Comparison of ENCODE assay signal across 8 cellular contexts in the genomic region with DNA sequence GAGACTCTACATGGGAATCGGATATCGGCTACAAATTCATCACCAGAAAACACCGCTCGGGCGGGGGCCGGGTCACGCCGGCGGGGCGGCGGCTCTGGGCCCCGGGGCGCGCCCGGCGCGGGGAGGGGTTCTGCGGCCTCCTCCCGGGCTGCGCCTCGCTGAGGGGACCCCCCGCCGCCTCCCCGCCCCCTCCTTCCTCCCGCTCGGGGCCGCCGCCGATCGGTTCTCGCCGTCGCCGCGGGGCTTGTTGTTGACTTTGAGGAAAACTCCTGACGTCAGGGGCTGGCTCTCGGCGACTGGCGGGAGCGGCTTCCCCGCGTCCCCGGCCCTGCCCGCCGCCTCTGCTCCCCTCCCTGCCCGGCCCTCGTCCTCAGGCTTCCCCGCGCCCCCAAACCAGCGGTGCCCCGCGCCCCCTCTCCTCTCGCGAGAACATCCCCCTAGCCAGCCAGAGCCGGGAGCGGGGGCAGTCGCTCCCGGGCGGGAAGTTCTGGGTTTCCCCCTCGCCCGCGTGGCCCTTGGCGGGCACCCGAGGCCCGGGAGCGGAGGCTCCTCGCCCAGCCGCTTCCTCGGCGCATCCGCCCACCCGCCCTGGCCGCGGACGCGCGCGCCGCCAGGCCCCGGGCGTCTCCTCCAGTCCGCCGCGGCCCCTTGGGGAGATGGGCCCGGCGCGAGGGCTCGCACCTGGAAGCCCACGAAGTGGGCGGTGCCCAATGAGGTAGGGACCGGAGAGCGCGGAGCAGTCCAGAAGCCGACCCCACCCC. TPM values are rescaled to one million over a fixed set of nuclear protein-coding genes. Genes with fewer than 3 reads are reported as not detected.
DNase-seq lines count a peak whose midpoint lies in the region; ATAC-seq and TF ChIP-seq lines count a peak whose summit lies in the region.

No MANE protein-coding gene starts in this region.

- POLR2A ChIA-PET in activated naive CD8-positive, alpha-beta T cell treated with anti-CD3 and anti-CD28 coated beads, Interleukin-2, amount 10 ng/mL, durations not matched to agents 7 days and 5 days (lab: Charles Lee), result interaction anchor here (1.0 kb wide), 1 partner anchor 197 kb away, joined by 3 read pairs; no protein-coding TSS in a partner anchor

- peak overlapping the region; percentile 85 for H3K27ac Mint-ChIP-seq in activated naive CD8-positive, alpha-beta T cell treated with anti-CD3 and anti-CD28 coated beads, Interleukin-2, amount 10 ng/mL, durations not matched to agents 7 days and 5 days

- peak overlapping the region; percentile 84 for H3K27ac ChIP-seq in GM23248
- no peak overlapping the region for H3K27ac ChIP-seq in SK-N-MC
- H3K27ac ChIP-seq in parathyroid adenoma, result peak overlapping the region; percentile 80
- H3K27ac ChIP-seq in thyroid gland, result peak overlapping the region; percentile 97 to 99 (median 98)

- DNase-seq in GM23248 (peak; percentile 94), LHCN-M2 (ENCODE audit: low read depth) (peak; percentile 75), SK-N-MC (ENCODE audit: low read depth, low spot score) (no peak), Right ventricle myocardium superior (peak; percentile 87), thyroid gland (peak; percentile 83 to 84)
- peak; percentile 78 for DNase-seq in activated naive CD8-positive, alpha-beta T cell treated with anti-CD3 and anti-CD28 coated beads, Interleukin-2, amount 10 ng/mL, durations not matched to agents 7 days and 5 days

- WGBS in GM23248 (ENCODE audit: low coverage in 1 of 2, low lambda C conversion rate in 2 of 2, missing lambda C conversion rate in 2 of 2), 2 experiments, result 1 to 3% methylated on average over 30 to 61 of the region's 94 CpGs
- 0% methylated on average over 3 to 28 of the region's 94 CpGs for WGBS in thyroid gland, 2 donors

- peak overlapping the region; percentile 80 for H3K4me3 ChIP-seq in GM23248
- H3K4me3 ChIP-seq in SK-N-MC, result peak overlapping the region; percentile 78
- H3K4me3 ChIP-seq in parathyroid adenoma (ENCODE audit: low read depth, low read length), result peak overlapping the region; percentile 66
- peak overlapping the region; percentile 69 to 99 (median 95) for H3K4me3 ChIP-seq in thyroid gland (replicated peaks in 1 of 3)

- peak overlapping the region; percentile 84 for H2AFZ ChIP-seq in GM23248
- peak overlapping the region; percentile 75 for H2AFZ ChIP-seq in parathyroid adenoma

- intact Hi-C loops in Right ventricle myocardium superior (cut with DNase I) (no loop called here), thyroid gland (cut with DNase I) (no loop called here)

- H3K9ac ChIP-seq in ES-I3 (ENCODE audit: low read depth, low read length), result peak overlapping the region; percentile 93
- H3K9ac ChIP-seq in GM23248, result peak overlapping the region; percentile 91
- peak overlapping the region; percentile 38 for H3K9ac ChIP-seq in SK-N-MC (ENCODE audit: insufficient read length)
- H3K9ac ChIP-seq in parathyroid adenoma, result peak overlapping the region; percentile 11

- H3K9me2 ChIP-seq in GM23248 (ENCODE audit: insufficient read depth), result no peaks in the 10 kb centered on the region

- no peaks in the 10 kb centered on the region for H3K36me3 ChIP-seq in ES-I3 (ENCODE audit: insufficient read depth, low read length)
- H3K36me3 ChIP-seq in GM23248 (ENCODE audit: low read depth), result no peaks in the 10 kb centered on the region
- no peaks in the 10 kb centered on the region for H3K36me3 ChIP-seq in SK-N-MC (ENCODE audit: insufficient read depth, low read length)
- no peaks in the 10 kb centered on the region for H3K36me3 ChIP-seq in parathyroid adenoma (ENCODE audit: control insufficient read depth, insufficient read depth, low read length)
- H3K36me3 ChIP-seq in thyroid gland, result no peaks in the 10 kb centered on the region

- H3F3A ChIP-seq in GM23248 (ENCODE audit: insufficient read depth), result peaks cover 16% of the 10 kb centered on the region

- H3K27me3 Mint-ChIP-seq in activated naive CD8-positive, alpha-beta T cell treated with anti-CD3 and anti-CD28 coated beads, Interleukin-2, amount 10 ng/mL, durations not matched to agents 7 days and 5 days, result peaks cover 17% of the 10 kb centered on the region

- TF ChIP-seq CTCF in parathyroid adenoma (IDR thresholded peaks at IDR 0.05), result no peak
- no peak for TF ChIP-seq CTCF in thyroid gland (IDR thresholded peaks at IDR 0.05)

- ATAC-seq in activated naive CD8-positive, alpha-beta T cell treated with anti-CD3 and anti-CD28 coated beads, Interleukin-2, amount 10 ng/mL, durations not matched to agents 7 days and 5 days (ENCODE audit: low read depth), result peak; percentile 75
- peak; percentile 68 for ATAC-seq in Right ventricle myocardium superior (ENCODE audit: poor library complexity)

- H3K36me3 Mint-ChIP-seq in activated naive CD8-positive, alpha-beta T cell treated with anti-CD3 and anti-CD28 coated beads, Interleukin-2, amount 10 ng/mL, durations not matched to agents 7 days and 5 days, result peaks cover 1% of the 10 kb centered on the region

- peaks cover 5% of the 10 kb centered on the region; the same call in 1 of the 2 replicates for H3K4me1 ChIP-seq in ES-I3 (ENCODE audit: insufficient read depth, low read length)
- H3K4me1 ChIP-seq in GM23248 (ENCODE audit: insufficient read depth), result peaks cover 17% of the 10 kb centered on the region
- no peaks in the 10 kb centered on the region for H3K4me1 ChIP-seq in parathyroid adenoma
- peaks cover 4 to 5% of the 10 kb centered on the region in 2 donors for H3K4me1 ChIP-seq in thyroid gland

- H3K4me3 Mint-ChIP-seq in activated naive CD8-positive, alpha-beta T cell treated with anti-CD3 and anti-CD28 coated beads, Interleukin-2, amount 10 ng/mL, durations not matched to agents 7 days and 5 days, result peak overlapping the region; percentile 88

- H3K79me2 ChIP-seq in GM23248 (ENCODE audit: insufficient read depth) (peaks cover 35% of the 10 kb centered on the region), parathyroid adenoma (no peaks in the 10 kb centered on the region)

- H3K4me1 Mint-ChIP-seq in activated naive CD8-positive, alpha-beta T cell treated with anti-CD3 and anti-CD28 coated beads, Interleukin-2, amount 10 ng/mL, durations not matched to agents 7 days and 5 days, result peaks cover 16% of the 10 kb centered on the region

- TF ChIP-seq POLR2A in thyroid gland (IDR thresholded peaks at IDR 0.05), result peak in 1 of 2 donors; percentile 71

- H3K27me3 ChIP-seq in GM23248 (replicated peaks; ENCODE audit: insufficient read depth) (no peaks in the 10 kb centered on the region), parathyroid adenoma (ENCODE audit: control insufficient read depth, insufficient read depth, low read length) (no peaks in the 10 kb centered on the region), thyroid gland (no peaks in the 10 kb centered on the region)

- H3K9me3 Mint-ChIP-seq in activated naive CD8-positive, alpha-beta T cell treated with anti-CD3 and anti-CD28 coated beads, Interleukin-2, amount 10 ng/mL, durations not matched to agents 7 days and 5 days, result no peaks in the 10 kb centered on the region

- no peaks in the 10 kb centered on the region for H4K20me1 ChIP-seq in GM23248 (ENCODE audit: insufficient read depth)

- H3K4me2 ChIP-seq in GM23248 (ENCODE audit: unreplicated experiment) (peak overlapping the region; percentile 88), parathyroid adenoma (ENCODE audit: low read length) (peak overlapping the region; percentile 95)

- in situ Hi-C loops in GM23248 (cut with MboI), result no loop called here

- no peaks in the 10 kb centered on the region; the same call in 1 of the 2 replicates for H3K9me3 ChIP-seq in ES-I3 (ENCODE audit: control insufficient read depth, insufficient read depth, low read length)
- H3K9me3 ChIP-seq in GM23248 (ENCODE audit: low read depth), result no peaks in the 10 kb centered on the region
- H3K9me3 ChIP-seq in SK-N-MC (ENCODE audit: low read depth, low read length), result 0 out of 2 replicates have a peak, but pooled peaks cover 2% of the 10 kb centered on the region
- H3K9me3 ChIP-seq in parathyroid adenoma (ENCODE audit: control insufficient read depth, low read length), result no peaks in the 10 kb centered on the region
- no peaks in the 10 kb centered on the region for H3K9me3 ChIP-seq in thyroid gland

RNA-seq across cellular contexts. Expression of gene AKT3, which starts 0.5 kb away (rescaled TPM):
- total RNA-seq in GM23248 (2014; rRNA removed; shearing (Covaris generic)), result 27.7 and 31.2 TPM in 2 replicates
- polyA plus RNA-seq in GM23248 (2016; fragmentation: Nextera tagmentation; extraction: Ambion mirVana), result 8.1 and 9.1 TPM in 2 replicates
- total RNA-seq in LHCN-M2 (2014; rRNA removed) (10.1 and 12.2 TPM in 2 replicates), Right ventricle myocardium superior (20.6 TPM), thyroid gland (10 to 100 TPM; 51.7 to 84.1 (median 71.1) TPM)
- polyA plus RNA-seq in LHCN-M2 (2012), result 7.8 TPM
- 10 to 100 TPM; 63.3 to 78.2 TPM for total RNA-seq in activated naive CD8-positive, alpha-beta T cell treated with anti-CD3 and anti-CD28 coated beads, Interleukin-2, amount 10 ng/mL, durations not matched to agents 7 days and 5 days

Comparison
In these comparisons a context has a peak if more than half of its experiments do, and no peak if none do; other contexts are left out.
1. H3K9ac ChIP-seq: peak in every context shown above with its lines; median percentile 93 in ES-I3; 91 in GM23248; 38 in SK-N-MC; 11 in parathyroid adenoma.